In the genomic region with DNA sequence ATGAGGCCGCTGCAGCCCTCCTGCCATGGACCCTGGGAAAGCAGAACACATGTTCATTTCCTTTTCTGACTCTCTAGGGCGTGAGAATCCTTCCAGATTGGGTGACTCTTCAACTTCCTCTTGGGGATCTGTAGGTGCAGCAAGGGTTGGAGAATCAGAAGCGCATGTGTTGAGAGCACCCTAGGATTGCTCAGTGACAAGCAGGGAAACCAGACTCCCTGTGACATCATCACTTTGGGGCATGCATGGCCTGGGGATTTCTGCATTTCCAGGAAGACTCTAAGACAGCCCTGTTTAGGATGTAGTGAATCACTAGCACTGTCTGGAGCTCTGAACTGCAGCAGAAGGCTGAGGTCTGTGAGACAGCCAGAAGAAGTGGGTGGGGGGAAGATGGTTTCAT, we compare ENCODE assay signal across 8 cellular contexts. TPM values are rescaled to one million over a fixed set of nuclear protein-coding genes. Genes with fewer than 3 reads are reported as not detected.
DNase-seq lines count a peak whose midpoint lies in the region; ATAC-seq and TF ChIP-seq lines count a peak whose summit lies in the region.

No MANE protein-coding gene starts in this region.

- DNase-seq in M059J (ENCODE audit: low read depth), result peak; percentile 43
- peak; percentile 70 to 79 for DNase-seq in activated T-cell treated with anti-CD3 and anti-CD28 coated beads, Interleukin-2, amount 50 U/mL, for 48 hours
- DNase-seq in medulla oblongata (ENCODE audit: extremely low spot score), result peak; percentile 60
- DNase-seq in SHP77 (lab: John Stamatoyannopoulos, UW), result no peak
- no peak for DNase-seq in prostate gland (ENCODE audit: low spot score)
- DNase-seq in LoVo (ENCODE audit: low spot score), result no peak
- DNase-seq in NCI-H2029 treated with DMSO at 0.1 percent for 48 hours (lab: John Stamatoyannopoulos, UW), result no peak

- WGBS in prostate gland, result 83% methylated on average over 3 of the region's 3 CpGs

- no peak overlapping the region for H3K27ac ChIP-seq in prostate gland

- intact Hi-C loops in prostate gland (cut with DNase I), result no loop called here

- H3K4me3 ChIP-seq in prostate gland, result no peak overlapping the region

- H3K4me1 ChIP-seq in prostate gland (replicated peaks), result no peaks in the 10 kb centered on the region

- TF ChIP-seq POLR2A in prostate gland (IDR thresholded peaks at IDR 0.05), result no peak

- no peaks in the 10 kb centered on the region for H3K27me3 ChIP-seq in prostate gland (replicated peaks; ENCODE audit: insufficient read depth)

- no peaks in the 10 kb centered on the region for H3K9me3 ChIP-seq in prostate gland

- H3K36me3 ChIP-seq in prostate gland, result no peaks in the 10 kb centered on the region

- TF ChIP-seq CTCF in prostate gland (IDR thresholded peaks at IDR 0.05), result no peak

- peak; percentile 78 for ATAC-seq in GM19452 (IDR thresholded peaks at IDR 0.05; ENCODE audit: unreplicated experiment)

RNA-seq across cellular contexts. Expression of a gene that starts 15.1 kb away (rescaled TPM):
- total RNA-seq in M059J (2014; rRNA removed; shearing (Covaris generic)), result 0.69 TPM in 1 of 2 replicates, not detected in the other
- 10 to 100 TPM in 1 of 2 donors, 1 to 10 TPM in 1; 3.3 to 11.3 TPM for total RNA-seq in prostate gland

Comparison
In these comparisons a context has a peak if more than half of its experiments do, and no peak if none do; other contexts are left out.
1. DNase-seq: peak in M059J (single experiment), activated T-cell treated with anti-CD3 and anti-CD28 coated beads, Interleukin-2, amount 50 U/mL, for 48 hours (2 of 2) and medulla oblongata (single experiment); none in SHP77 (0 of 2), prostate gland (single experiment), LoVo (single experiment) and NCI-H2029 treated with DMSO at 0.1 percent for 48 hours (single experiment).